Comparison of ENCODE assay signal across 8 cellular contexts in the genomic region with DNA sequence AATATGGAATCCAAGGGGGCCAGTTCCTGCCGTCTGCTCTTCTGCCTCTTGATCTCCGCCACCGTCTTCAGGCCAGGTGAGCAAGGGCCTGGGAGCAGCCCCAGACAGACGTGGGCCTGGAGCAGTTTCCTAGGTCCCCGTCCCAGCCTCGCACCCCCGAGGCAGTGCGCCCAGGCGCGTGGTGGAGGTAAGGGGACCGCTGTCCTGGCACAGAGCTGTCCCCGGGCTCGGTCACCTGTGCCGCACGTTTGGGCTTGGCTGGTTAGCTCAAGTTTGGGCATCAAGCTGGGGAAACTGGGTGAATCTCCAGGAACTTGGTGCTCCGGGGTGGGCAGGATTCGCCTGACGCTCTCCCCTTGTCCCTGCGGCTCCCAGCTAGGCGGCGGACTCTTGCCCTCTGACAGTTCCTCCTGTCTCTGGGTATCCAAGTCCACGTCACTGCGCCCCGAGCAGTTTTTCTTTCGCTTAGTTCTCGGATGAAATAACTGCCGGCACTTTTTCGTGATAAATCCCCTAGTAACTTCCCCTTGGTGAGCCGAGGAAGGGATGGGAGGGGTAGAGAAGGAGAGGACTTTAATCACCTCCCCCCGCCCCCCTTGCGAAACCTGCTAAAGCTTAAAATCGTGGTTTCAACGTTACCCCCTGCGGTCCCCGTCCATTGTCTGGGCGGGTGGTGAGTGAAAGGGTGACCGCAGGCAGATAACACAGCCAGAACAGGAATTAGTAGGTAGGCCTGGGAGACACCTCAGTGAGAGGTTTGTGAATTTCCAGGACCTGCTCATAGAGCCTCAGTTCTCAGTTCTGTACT. TPM values are rescaled to one million over a fixed set of nuclear protein-coding genes. Genes with fewer than 3 reads are reported as not detected.
DNase-seq lines count a peak whose midpoint lies in the region; ATAC-seq and TF ChIP-seq lines count a peak whose summit lies in the region.

No MANE protein-coding gene starts in this region.

- H3K27ac ChIP-seq in SJSA1 = peak overlapping the region; percentile 84
- peak overlapping the region; percentile 75 to 83 for H3K27ac ChIP-seq in tibial artery

- H3K9me3 Mint-ChIP-seq in activated naive CD4-positive, alpha-beta T cell treated with anti-CD3 and anti-CD28 coated beads for 36 hours = no peaks in the 10 kb centered on the region

- H3K9me3 ChIP-seq in SJSA1 (replicated peaks) (no peaks in the 10 kb centered on the region), tibial artery (no peaks in the 10 kb centered on the region)

- no peaks in the 10 kb centered on the region for H3K27me3 ChIP-seq in SJSA1 (replicated peaks)
- no peaks in the 10 kb centered on the region for H3K27me3 ChIP-seq in tibial artery

- H3K4me3 Mint-ChIP-seq in activated naive CD4-positive, alpha-beta T cell treated with anti-CD3 and anti-CD28 coated beads for 36 hours = peak overlapping the region; percentile 93

- DNase-seq in COR-L47 (lab: John Stamatoyannopoulos, UW) (peak; percentile 81), HT-29 (ENCODE audit: low spot score) (peak; percentile 48), SJSA1 (ENCODE audit: low read depth in 1 of 2, low spot score in 2 of 2) (peak; percentile 62 to 73), glomerular visceral epithelial cell (ENCODE audit: extremely low spot score) (peak; percentile 92), nucleus accumbens (lab: John Stamatoyannopoulos, UW) (peak in 55 of 56 donors; percentile 22 to 83 (median 61)), tibial artery (peak; percentile 71 to 82)
- DNase-seq in activated naive CD4-positive, alpha-beta T cell treated with anti-CD3 and anti-CD28 coated beads for 36 hours = peak; percentile 92

- H3K4me3 ChIP-seq in SJSA1 = peak overlapping the region; percentile 63
- H3K4me3 ChIP-seq in tibial artery = peak overlapping the region; percentile 62 to 67

- peaks cover 36% of the 10 kb centered on the region for H3K4me1 ChIP-seq in SJSA1 (replicated peaks)
- peaks cover 0 to 15% (median 0%) of the 10 kb centered on the region in 4 donors for H3K4me1 ChIP-seq in tibial artery

- peaks cover 30% of the 10 kb centered on the region for H3K4me1 Mint-ChIP-seq in activated naive CD4-positive, alpha-beta T cell treated with anti-CD3 and anti-CD28 coated beads for 36 hours (ENCODE audit: low read depth)

- ATAC-seq in GM19455 (IDR thresholded peaks at IDR 0.05; ENCODE audit: unreplicated experiment) = peak; percentile 20

- H3K27me3 Mint-ChIP-seq in activated naive CD4-positive, alpha-beta T cell treated with anti-CD3 and anti-CD28 coated beads for 36 hours (ENCODE audit: low read depth) = peaks cover 16% of the 10 kb centered on the region

- H3K36me3 ChIP-seq in SJSA1 = peaks cover 10% of the 10 kb centered on the region
- no peaks in the 10 kb centered on the region for H3K36me3 ChIP-seq in tibial artery

- peaks cover 1% of the 10 kb centered on the region for H3K36me3 Mint-ChIP-seq in activated naive CD4-positive, alpha-beta T cell treated with anti-CD3 and anti-CD28 coated beads for 36 hours (ENCODE audit: low read depth)

- peak overlapping the region; percentile 97 for H3K27ac Mint-ChIP-seq in activated naive CD4-positive, alpha-beta T cell treated with anti-CD3 and anti-CD28 coated beads for 36 hours

- intact Hi-C loops in activated naive CD4-positive, alpha-beta T cell treated with anti-CD3 and anti-CD28 coated beads for 36 hours (cut with micrococcal nuclease) = loop anchor here (1.0 to 5.0 kb wide), 21 partner anchors 33 to 1697 kb away; no protein-coding TSS in a partner anchor
- intact Hi-C loops in tibial artery (cut with DNase I; ENCODE audit: low total_unique reads) = loop anchor here (10.0 kb wide), 1 partner anchor 1093 kb away; no protein-coding TSS in a partner anchor

- CTCF ChIA-PET in activated naive CD4-positive, alpha-beta T cell treated with anti-CD3 and anti-CD28 coated beads for 36 hours (lab: Charles Lee) = no interaction called here

- TF ChIP-seq CTCF in tibial artery (IDR thresholded peaks at IDR 0.05) = no peak

RNA-seq across cellular contexts. Expression of gene ALCAM, which starts 0.9 kb away (rescaled TPM):
- 4.6 and 5.5 TPM in 2 replicates for total RNA-seq in HT-29 (2014; rRNA removed; shearing (Covaris generic))
- 93.7 and 119 TPM in 2 replicates for total RNA-seq in SJSA1 (2014; rRNA removed; shearing (Covaris generic))
- total RNA-seq in activated naive CD4-positive, alpha-beta T cell treated with anti-CD3 and anti-CD28 coated beads for 36 hours = 10 to 100 TPM; 17.5 to 18.7 TPM

Comparison
In these comparisons a context has a peak if more than half of its experiments do, and no peak if none do; other contexts are left out.
1. Peak in every context shown above with its lines: DNase-seq, ATAC-seq, H3K4me3 ChIP-seq and H3K27ac ChIP-seq.